14 cellular contexts compared by ENCODE assay signal in genomic region chr17:48127371-48128051, GRCh38. TPM values are rescaled to one million over a fixed set of nuclear protein-coding genes. Genes with fewer than 3 reads are reported as not detected.
DNase-seq lines count a peak whose midpoint lies in the region; ATAC-seq, FAIRE-seq and TF ChIP-seq lines count a peak whose summit lies in the region.
"Had no signal": no experiment of that assay in that cellular context is flagged by ENCODE, and none has a peak within 500 bp of the region (broad histone marks: within the 10 kb centered on the region; RNA-seq: fewer than 3 reads in every experiment).

No MANE protein-coding gene starts in this region.

- H3K4me3 ChIP-seq in IMR-90 (ENCODE audit: insufficient read depth, low read depth, low read length) (no peak overlapping the region), GM12878 (no peak overlapping the region), Karpas-422 (ENCODE audit: low read length) (no peak overlapping the region), brain microvascular endothelial cell (ENCODE audit: low read depth, low read length) (no peak overlapping the region)
- H3K4me3 ChIP-seq: esophagus muscularis mucosa, Peyer's patch had no signal

- no peak overlapping the region for H4K91ac ChIP-seq in IMR-90 (ENCODE audit: insufficient read depth, low read depth, low read length)

- DNase-seq in DMS 273 (lab: John Stamatoyannopoulos, UW; ENCODE audit: unreplicated experiment) (peak; percentile 93), IMR-90 (no peak), GM12878 (ENCODE audit: low read depth, low spot score) (no peak), medulla oblongata (ENCODE audit: extremely low spot score) (peak; percentile 34), Karpas-422 (no peak), GM19238 (ENCODE audit: insufficient read length, low spot score) (no peak), brain microvascular endothelial cell (no peak)
- DNase-seq: activated CD4-positive, alpha-beta T cell treated with anti-CD3 and anti-CD28 coated beads for 36 hours; left ventricle myocardium superior; retina had no signal

- H3K9me3 ChIP-seq in IMR-90 (ENCODE audit: control insufficient read depth, insufficient read depth, low read length) (no peaks in the 10 kb centered on the region), GM12878 (replicated peaks; ENCODE audit: control insufficient read depth, insufficient read depth, low read length) (no peaks in the 10 kb centered on the region), Karpas-422 (ENCODE audit: low read length) (no peaks in the 10 kb centered on the region)
- H3K9me3 ChIP-seq: esophagus muscularis mucosa, Peyer's patch had no signal

- H3K27me3 ChIP-seq in IMR-90 (ENCODE audit: control insufficient read depth, insufficient read depth, low read length), result peaks cover 5% of the 10 kb centered on the region; the same call in 1 of the 2 replicates
- no peaks in the 10 kb centered on the region for H3K27me3 ChIP-seq in GM12878 (replicated peaks in 1 of 2; ENCODE audit: control insufficient read depth in 2 of 2, insufficient read depth in 2 of 2, low read length in 1 of 2)
- no peaks in the 10 kb centered on the region for H3K27me3 ChIP-seq in Karpas-422 (ENCODE audit: low read length)
- H3K27me3 ChIP-seq in brain microvascular endothelial cell (replicated peaks), result no peaks in the 10 kb centered on the region
- H3K27me3 ChIP-seq: Peyer's patch had no signal

- no peak overlapping the region for H3K4ac ChIP-seq in IMR-90 (ENCODE audit: low read depth, low read length)

- no peak overlapping the region for H3K56ac ChIP-seq in IMR-90 (ENCODE audit: extremely low read depth, insufficient read depth, low read length)

- WGBS in IMR-90 (ENCODE audit: extremely low coverage in 2 of 2, insufficient read length in 1 of 2), 2 experiments, result 78% methylated on average over 5 of the region's 9 CpGs; no CpG with 5 or more reads in 1 of the 2 experiments
- WGBS in GM12878 (ENCODE audit: insufficient coverage, insufficient replicate concordance, low lambda C conversion rate, missing lambda C conversion rate), result 76% methylated on average over 9 of the region's 9 CpGs

- dilution Hi-C loops in IMR-90 (cut with HindIII; ENCODE audit: low sequenced_read_pairs, unreplicated experiment), result no loop called here

- no peak for TF ChIP-seq EP300 in GM12878 (IDR thresholded peaks at IDR 0.05; ENCODE audit: borderline replicate concordance in 1 of 2, control insufficient read depth in 1 of 2, low read depth in 2 of 2, low read length in 2 of 2)

- H4K5ac ChIP-seq in IMR-90 (ENCODE audit: low read depth, low read length), result no peak overlapping the region

- no peak overlapping the region for H2BK5ac ChIP-seq in IMR-90 (ENCODE audit: low read depth, low read length, poor library complexity, severe bottlenecking)

- 0 out of 2 replicates have a peak, but pooled peaks have one; percentile 11 for ATAC-seq in IMR-90 (ENCODE audit: low read depth)
- no peak for ATAC-seq in GM12878
- ATAC-seq in HG03439 (IDR thresholded peaks at IDR 0.05; ENCODE audit: unreplicated experiment), result no peak
- ATAC-seq: activated CD4-positive, alpha-beta T cell treated with anti-CD3 and anti-CD28 coated beads for 36 hours; left ventricle myocardium superior had no signal

- H3K4me2 ChIP-seq in IMR-90 (ENCODE audit: low read depth, low read length), result no peak overlapping the region
- H3K4me2 ChIP-seq in GM12878 (ENCODE audit: control insufficient read depth, insufficient read depth), result no peak overlapping the region
- no peak overlapping the region for H3K4me2 ChIP-seq in Karpas-422 (ENCODE audit: low read depth, low read length, poor library complexity, severe bottlenecking)

- no peak overlapping the region for H2BK120ac ChIP-seq in IMR-90 (ENCODE audit: low read depth, low read length)

- no peak overlapping the region for H4K8ac ChIP-seq in IMR-90 (ENCODE audit: low read depth in 2 of 2, low read length in 2 of 2)

- TF ChIP-seq RAD21 in IMR-90 (IDR thresholded peaks at IDR 0.05; ENCODE audit: low read length) (no peak), GM12878 (IDR thresholded peaks at IDR 0.05; ENCODE audit: insufficient read depth, low read depth, low read length) (no peak)

- no peak for FAIRE-seq in GM12878 (lab: Jason Lieb, UNC)
- FAIRE-seq: G401.6 had no signal

- no peak overlapping the region for H3K14ac ChIP-seq in IMR-90 (replicated peaks; ENCODE audit: low read depth, low read length)

- no peak overlapping the region for H3K18ac ChIP-seq in IMR-90 (ENCODE audit: low read depth, low read length)

- no peaks in the 10 kb centered on the region for H3K9me2 ChIP-seq in Karpas-422 (replicated peaks; ENCODE audit: insufficient read depth, low read length)

- intact Hi-C loops in IMR-90 (cut with micrococcal nuclease), result no loop called here
- intact Hi-C loops in GM12878 (cut with micrococcal nuclease; ENCODE audit: unreplicated experiment), result no loop called here

- TF ChIP-seq CTCF in IMR-90 (conservative IDR thresholded peaks at IDR 0.05; ENCODE audit: low read depth, low read length) (no peak), GM12878 (IDR thresholded peaks at IDR 0.05 in 2 of 3, conservative IDR thresholded peaks at IDR 0.05 in 1 of 3; ENCODE audit: control insufficient read depth in 2 of 3, extremely low read depth in 1 of 3, insufficient read depth in 1 of 3, low read depth in 3 of 3, low read length in 3 of 3) (no peak), brain microvascular endothelial cell (IDR thresholded peaks at IDR 0.05; ENCODE audit: low read depth, low read length, missing control alignments) (no peak)

- CTCF ChIA-PET in IMR-90 (lab: Yijun Ruan, JAX) (interaction anchor here (0.6 kb wide), 1 partner anchor 72 kb away, joined by 6 read pairs; no protein-coding TSS in a partner anchor), GM12878 (lab: Yijun Ruan, JAX) (interaction anchor here (5.3 to 33.4 kb wide), 5 partner anchors 13 to 101 kb away, joined by 32 to 525 read pairs (median 102); partner anchors contain the start of gene SNX11)

- no peaks in the 10 kb centered on the region for H3K79me1 ChIP-seq in IMR-90 (ENCODE audit: low read depth in 1 of 2, low read length in 2 of 2)

- no peaks in the 10 kb centered on the region for H3K9me1 ChIP-seq in IMR-90 (ENCODE audit: insufficient read depth, low read length)

- H3K79me2 ChIP-seq in GM12878 (ENCODE audit: control insufficient read depth, insufficient read depth, low read length) (no peaks in the 10 kb centered on the region), Karpas-422 (ENCODE audit: low read length) (no peaks in the 10 kb centered on the region)

- no peak for TF ChIP-seq POLR2A in IMR-90 (IDR thresholded peaks at IDR 0.05; ENCODE audit: low read depth, low read length)
- peak; percentile 54; the same call in 1 of the 2 replicates for TF ChIP-seq POLR2A in GM12878 (IDR thresholded peaks at IDR 0.05; ENCODE audit: low read depth, low read length)

- H2AK5ac ChIP-seq in IMR-90 (ENCODE audit: low read depth, low read length), result no peak overlapping the region

- POLR2A ChIA-PET in IMR-90 (lab: Charles Lee; ENCODE audit: unreplicated experiment) (no interaction called here), GM12878 (lab: Charles Lee) (interaction anchor here (0.6 kb wide), 2 partner anchors 36 to 70 kb away, joined by 3 read pairs; no protein-coding TSS in a partner anchor)

- H4K20me1 ChIP-seq in IMR-90 (ENCODE audit: insufficient read depth, low read length) (no peaks in the 10 kb centered on the region), GM12878 (ENCODE audit: control insufficient read depth, insufficient read depth) (no peaks in the 10 kb centered on the region; the same call in 1 of the 2 replicates), Karpas-422 (ENCODE audit: insufficient read depth, low read depth, low read length) (no peaks in the 10 kb centered on the region)

- in situ Hi-C loops in IMR-90 (cut with MboI; ENCODE audit: low sequenced_read_pairs) (loop anchor here (5.0 kb wide), 1 partner anchor 100 kb away; no protein-coding TSS in a partner anchor), GM12878 (cut with MboI) (no loop called here), brain microvascular endothelial cell (cut with HindIII; ENCODE audit: low pct_ligation_motif_present, low sequenced_read_pairs) (no loop called here)

- SMC1A ChIA-PET in GM12878 (lab: Charles Lee; ENCODE audit: uncharacterized antibody, unreplicated experiment), result interaction anchor here (16.1 kb wide), 1 partner anchor 49 kb away, joined by 205 read pairs; no protein-coding TSS in a partner anchor

- no peak overlapping the region for H2BK15ac ChIP-seq in IMR-90 (ENCODE audit: low read depth, low read length)

- peak overlapping the region; percentile 5 for H2AK9ac ChIP-seq in IMR-90 (replicated peaks; ENCODE audit: low read depth, low read length, poor library complexity)

- H3K4me1 ChIP-seq in IMR-90 (ENCODE audit: control insufficient read depth, insufficient read depth, low read length), result no peaks in the 10 kb centered on the region
- H3K4me1 ChIP-seq in GM12878 (ENCODE audit: control insufficient read depth, insufficient read depth, low read length), result no peaks in the 10 kb centered on the region
- H3K4me1 ChIP-seq in Karpas-422 (ENCODE audit: low read length), result no peaks in the 10 kb centered on the region
- H3K4me1 ChIP-seq: Peyer's patch had no signal

- peak overlapping the region; percentile 44 for H2AFZ ChIP-seq in IMR-90 (replicated peaks; ENCODE audit: low read length, poor library complexity)
- no peak overlapping the region for H2AFZ ChIP-seq in GM12878 (ENCODE audit: control insufficient read depth, low read depth, low read length)
- no peak overlapping the region for H2AFZ ChIP-seq in Karpas-422 (ENCODE audit: low read length)

- H3K36me3 ChIP-seq in IMR-90 (ENCODE audit: control insufficient read depth, insufficient read depth, low read length), result peaks cover 9% of the 10 kb centered on the region
- H3K36me3 ChIP-seq in GM12878 (ENCODE audit: control insufficient read depth in 2 of 2, insufficient read depth in 2 of 2, low read length in 1 of 2), result peaks cover 6 to 11% of the 10 kb centered on the region in 2 experiments
- no peaks in the 10 kb centered on the region for H3K36me3 ChIP-seq in Karpas-422 (ENCODE audit: insufficient read depth, low read length)
- peaks cover 15% of the 10 kb centered on the region for H3K36me3 ChIP-seq in brain microvascular endothelial cell (replicated peaks)

- RAD21 ChIA-PET in GM12878 (lab: Charles Lee; ENCODE audit: unreplicated experiment), result interaction anchor here (3.1 kb wide), 1 partner anchor 15 kb away, joined by 16 read pairs; no protein-coding TSS in a partner anchor

- H3K23ac ChIP-seq in IMR-90 (ENCODE audit: low read depth, low read length), result no peak overlapping the region

- H3K27ac ChIP-seq in IMR-90 (ENCODE audit: insufficient read depth, low read length), result no peak overlapping the region
- H3K27ac ChIP-seq in GM12878 (ENCODE audit: control insufficient read depth, insufficient read depth), result no peak overlapping the region
- H3K27ac ChIP-seq in Karpas-422 (ENCODE audit: low read length), result no peak overlapping the region
- H3K27ac ChIP-seq in brain microvascular endothelial cell, result no peak overlapping the region
- H3K27ac ChIP-seq: esophagus muscularis mucosa, Peyer's patch had no signal

- no peak overlapping the region for H3K9ac ChIP-seq in IMR-90 (ENCODE audit: low read depth, low read length)
- no peak overlapping the region for H3K9ac ChIP-seq in GM12878 (ENCODE audit: control insufficient read depth, insufficient read depth, low read length)
- no peak overlapping the region for H3K9ac ChIP-seq in Karpas-422 (ENCODE audit: low read length)

- BruUV-seq in IMR-90 (replicated peaks; lab: Mats Ljungman, UMichigan), result no TSS peak
- no TSS peak for BruUV-seq in GM12878 (replicated peaks; lab: Mats Ljungman, UMichigan)

- no peak overlapping the region for H2BK20ac ChIP-seq in IMR-90 (ENCODE audit: low read depth, low read length)

RNA-seq across cellular contexts. Expression of gene SNX11, which starts 19.9 kb away (rescaled TPM):
- total RNA-seq in IMR-90 (2012; rRNA removed) (11.7 and 14.7 TPM in 2 replicates), GM12878 (2014; rRNA removed) (63.7 and 69.0 TPM in 2 replicates), GM12878 (2014; rRNA removed; fragmentation: Illumina TruSeq; extraction: Trizol) (62.3 and 63.1 TPM in 2 replicates), GM12878 (2021) (60.8 and 63.4 TPM in 2 replicates)
- polyA plus RNA-seq in IMR-90 (2012; rRNA removed) (12.5 and 16.9 TPM in 2 replicates), GM12878 (2011; rRNA removed) (116 and 127 TPM in 2 replicates), GM12878 (2014; fragmentation: Illumina TruSeq; extraction: Trizol) (66.0 and 77.8 TPM in 2 replicates), GM12878 (2014; fragmentation: Nextera tagmentation; extraction: Ambion mirVana) (10 to 100 TPM; 61.3 to 75.6 TPM), GM12878 (2014; rRNA removed) (60.9 and 64.2 TPM in 2 replicates), GM12878 (2016; fragmentation: Nextera tagmentation; extraction: Ambion mirVana) (10 to 100 TPM; 34.2 to 39.9 TPM)
- 6.7 and 13.4 TPM in 2 replicates for polyA plus RNA-seq in IMR-90 (2012; cell fraction: cytosol; rRNA removed)
- 7.7 and 17.2 TPM in 2 replicates for polyA plus RNA-seq in IMR-90 (2012; cell fraction: nucleus; rRNA removed; ENCODE audit: low replicate concordance)
- 99.3 and 112 TPM in 2 replicates for total RNA-seq in GM12878 (2013; cell fraction: nucleolus; rRNA removed)
- 61.3 TPM for polyA plus RNA-seq in GM12878 (2011; ENCODE audit: low read depth)
- 107 and 138 TPM in 2 replicates for polyA plus RNA-seq in GM12878 (2011; cell fraction: cytosol; rRNA removed)
- polyA plus RNA-seq in GM12878 (2011; cell fraction: nucleus; rRNA removed), result 75.2 and 94.2 TPM in 2 replicates
- polyA plus RNA-seq in GM12878 (2012), result 52.4 and 59.0 TPM in 2 replicates
- 92.8 and 107 TPM in 2 replicates for polyA minus RNA-seq in GM12878 (2011; rRNA and poly(A)+ RNA removed)
- polyA minus RNA-seq in GM12878 (2011; cell fraction: cytosol; rRNA and poly(A)+ RNA removed), result 31.8 and 40.1 TPM in 2 replicates
- polyA minus RNA-seq in GM12878 (2011; cell fraction: nucleus; rRNA and poly(A)+ RNA removed), result 31.7 and 39.3 TPM in 2 replicates
- total RNA-seq in Karpas-422 (2014; rRNA removed; shearing (Covaris generic); ENCODE audit: low replicate concordance), result 14.6 and 16.4 TPM in 2 replicates

RNA-seq across cellular contexts. Expression of gene CBX1, which starts 26.2 kb away (rescaled TPM):
- total RNA-seq in IMR-90 (2012; rRNA removed) (35.0 and 52.2 TPM in 2 replicates), GM12878 (2014; rRNA removed) (46.1 and 48.2 TPM in 2 replicates), GM12878 (2014; rRNA removed; fragmentation: Illumina TruSeq; extraction: Trizol) (76.7 and 76.9 TPM in 2 replicates), GM12878 (2021) (55.6 and 57.2 TPM in 2 replicates)
- polyA plus RNA-seq in IMR-90 (2012; rRNA removed) (42.9 and 54.9 TPM in 2 replicates), GM12878 (2011; rRNA removed) (39.3 and 52.5 TPM in 2 replicates), GM12878 (2014; fragmentation: Illumina TruSeq; extraction: Trizol) (99.2 and 133 TPM in 2 replicates), GM12878 (2014; fragmentation: Nextera tagmentation; extraction: Ambion mirVana) (10 to 100 TPM; 11.8 to 20.3 TPM), GM12878 (2014; rRNA removed) (43.4 and 45.4 TPM in 2 replicates), GM12878 (2016; fragmentation: Nextera tagmentation; extraction: Ambion mirVana) (10 to 100 TPM; 36.6 to 41.6 TPM)
- polyA plus RNA-seq in IMR-90 (2012; cell fraction: cytosol; rRNA removed), result 12.5 and 21.0 TPM in 2 replicates
- polyA plus RNA-seq in IMR-90 (2012; cell fraction: nucleus; rRNA removed; ENCODE audit: low replicate concordance), result 3.3 and 19.8 TPM in 2 replicates
- total RNA-seq in GM12878 (2013; cell fraction: nucleolus; rRNA removed), result 12.3 and 13.8 TPM in 2 replicates
- 43.2 TPM for polyA plus RNA-seq in GM12878 (2011; ENCODE audit: low read depth)
- polyA plus RNA-seq in GM12878 (2011; cell fraction: cytosol; rRNA removed), result 22.2 and 24.0 TPM in 2 replicates
- 11.3 and 14.8 TPM in 2 replicates for polyA plus RNA-seq in GM12878 (2011; cell fraction: nucleus; rRNA removed)
- polyA plus RNA-seq in GM12878 (2012), result 52.7 and 64.5 TPM in 2 replicates
- 13.1 TPM in 2 replicates for polyA minus RNA-seq in GM12878 (2011; rRNA and poly(A)+ RNA removed)
- 10.4 and 11.5 TPM in 2 replicates for polyA minus RNA-seq in GM12878 (2011; cell fraction: cytosol; rRNA and poly(A)+ RNA removed)
- polyA minus RNA-seq in GM12878 (2011; cell fraction: nucleus; rRNA and poly(A)+ RNA removed), result 3.0 and 5.5 TPM in 2 replicates
- total RNA-seq in Karpas-422 (2014; rRNA removed; shearing (Covaris generic); ENCODE audit: low replicate concordance), result 32.5 TPM in 2 replicates

Comparison
In these comparisons a context has a peak if more than half of its experiments do, and no peak if none do; other contexts are left out.
1. DNase-seq: peak in DMS 273 (single experiment) and medulla oblongata (single experiment); none in IMR-90 (single experiment), GM12878 (single experiment), Karpas-422 (single experiment), GM19238 (single experiment) and brain microvascular endothelial cell (single experiment).